ENCODE assay signal across 1 cellular context in genomic region chr3:155512867-155513261, GRCh38.
TF ChIP-seq lines count a peak whose summit lies in the region.

No MANE protein-coding gene starts in this region.

TF ChIP-seq in H1, 55 proteins besides CTCF, POLR2A, EP300 and RAD21:
- no peak for TF ChIP-seq PHF8 (conservative IDR thresholded peaks at IDR 0.05; ENCODE audit: low read depth, low read length)
- TF ChIP-seq CREB1 (IDR thresholded peaks at IDR 0.05) = no peak
- no peak for TF ChIP-seq EZH2 (IDR thresholded peaks at IDR 0.05; ENCODE audit: low read depth, low read length, severe bottlenecking)
- no peak for TF ChIP-seq RNF2 (IDR thresholded peaks at IDR 0.05; ENCODE audit: borderline replicate concordance, low read depth, low read length, missing control alignments, poor library complexity, severe bottlenecking)
- no peak for TF ChIP-seq RFX5 (IDR thresholded peaks at IDR 0.05; ENCODE audit: borderline replicate concordance, low read depth, low read length)
- TF ChIP-seq SRF (IDR thresholded peaks at IDR 0.05; ENCODE audit: low read depth, low read length) = no peak
